In genomic region chr20:56774873-56775272, GRCh38 we compare ENCODE assay signal across 23 cellular contexts.
DNase-seq lines count a peak whose midpoint lies in the region; ATAC-seq and TF ChIP-seq lines count a peak whose summit lies in the region.
"Had no signal": no experiment of that assay in that cellular context is flagged by ENCODE, and none has a peak within 500 bp of the region (broad histone marks: within the 10 kb centered on the region; RNA-seq: fewer than 3 reads in every experiment).

No MANE protein-coding gene starts in this region.

- TF ChIP-seq CTCF in GM23338 (conservative IDR thresholded peaks at IDR 0.05; ENCODE audit: low read depth in 2 of 2): no peak
- TF ChIP-seq CTCF in HEK293 (tag by site-specific recombination; IDR thresholded peaks at IDR 0.05): no peak
- TF ChIP-seq CTCF in neural progenitor cell (IDR thresholded peaks at IDR 0.05): no peak

- no peaks in the 10 kb centered on the region for H4K20me1 ChIP-seq in GM23338 (replicated peaks; ENCODE audit: insufficient read depth)
- no peaks in the 10 kb centered on the region for H4K20me1 ChIP-seq in neural progenitor cell (ENCODE audit: low read depth)
- H4K20me1 ChIP-seq: BLaER1 had no signal

- no peaks in the 10 kb centered on the region for H3K27me3 Mint-ChIP-seq in GM23338 (ENCODE audit: insufficient read depth, low read depth, poor library complexity)
- H3K27me3 Mint-ChIP-seq in neural progenitor cell (ENCODE audit: insufficient read depth, low read depth): peaks cover 4% of the 10 kb centered on the region

- no peaks in the 10 kb centered on the region for H3K9me3 ChIP-seq in HEK293 (ENCODE audit: control insufficient read depth, insufficient read depth, low read depth, low read length)
- no peaks in the 10 kb centered on the region for H3K9me3 ChIP-seq in neural progenitor cell (ENCODE audit: low read depth)
- H3K9me3 ChIP-seq: BE2C, BLaER1 had no signal

- no peaks in the 10 kb centered on the region for H3K9me3 Mint-ChIP-seq in GM23338
- H3K9me3 Mint-ChIP-seq in neural progenitor cell: no peaks in the 10 kb centered on the region
- H3K9me3 Mint-ChIP-seq: CD14-positive monocyte; CD4-positive, alpha-beta memory T cell had no signal

- no peak overlapping the region for H3K27ac ChIP-seq in GM23338 (ENCODE audit: low read depth)
- H3K27ac ChIP-seq in HEK293 (ENCODE audit: extremely low read depth, low read depth, low read length): no peak overlapping the region
- H3K27ac ChIP-seq in neural progenitor cell: no peak overlapping the region
- H3K27ac ChIP-seq: BLaER1 had no signal

- CTCF ChIA-PET in HEK293 (lab: Yijun Ruan, JAX): interaction anchor here (1.2 kb wide), 1 partner anchor 145 kb away, joined by 3 read pairs; no protein-coding TSS in a partner anchor

- H3F3A ChIP-seq in GM23338 (replicated peaks; ENCODE audit: low read depth) (0 out of 2 replicates have a peak, but pooled peaks cover 6% of the 10 kb centered on the region), neural progenitor cell (ENCODE audit: low read depth) (peaks cover 10% of the 10 kb centered on the region)

- no peaks in the 10 kb centered on the region for H3K9me2 ChIP-seq in GM23338 (ENCODE audit: insufficient read depth)

- H3K4me3 Mint-ChIP-seq in GM23338 (no peak overlapping the region), neural progenitor cell (no peak overlapping the region)
- H3K4me3 Mint-ChIP-seq: CD14-positive monocyte; CD4-positive, alpha-beta memory T cell; CD4-positive, CD25-positive, alpha-beta regulatory T cell; CD8-positive, alpha-beta memory T cell had no signal

- POLR2A ChIA-PET in HEK293 (lab: Yijun Ruan, JAX): no interaction called here

- no peaks in the 10 kb centered on the region for H3K36me3 ChIP-seq in GM23338 (ENCODE audit: insufficient read depth)
- no peaks in the 10 kb centered on the region for H3K36me3 ChIP-seq in HEK293 (ENCODE audit: control insufficient read depth in 2 of 2, insufficient read depth in 1 of 2, low read length in 2 of 2)
- H3K36me3 ChIP-seq in neural progenitor cell: no peaks in the 10 kb centered on the region
- H3K36me3 ChIP-seq: BE2C, BLaER1 had no signal

- no peaks in the 10 kb centered on the region for H3K79me2 ChIP-seq in GM23338 (replicated peaks; ENCODE audit: insufficient read depth)
- H3K79me2 ChIP-seq in neural progenitor cell (ENCODE audit: low read depth): no peaks in the 10 kb centered on the region

- H3K4me3 ChIP-seq in GM23338 (no peak overlapping the region), HEK293 (ENCODE audit: low read depth, low read length) (no peak overlapping the region), neural progenitor cell (no peak overlapping the region)
- H3K4me3 ChIP-seq: BLaER1, GM12878 had no signal

- H3K27ac Mint-ChIP-seq in GM23338 (no peak overlapping the region), neural progenitor cell (peak overlapping the region; percentile 10)
- H3K27ac Mint-ChIP-seq: CD14-positive monocyte; CD4-positive, alpha-beta memory T cell; CD4-positive, CD25-positive, alpha-beta regulatory T cell; CD8-positive, alpha-beta memory T cell had no signal

- H3K4me1 ChIP-seq in GM23338 (ENCODE audit: insufficient read depth) (peaks cover 16% of the 10 kb centered on the region), HEK293 (ENCODE audit: control insufficient read depth, insufficient read depth, low read length) (no peaks in the 10 kb centered on the region), neural progenitor cell (peaks cover 7% of the 10 kb centered on the region)
- H3K4me1 ChIP-seq: BE2C had no signal

- no peak overlapping the region for H2AFZ ChIP-seq in GM23338
- H2AFZ ChIP-seq in neural progenitor cell (replicated peaks): no peak overlapping the region

- ATAC-seq in GM23338 (no peak), GM21825 (IDR thresholded peaks at IDR 0.05; ENCODE audit: unreplicated experiment) (no peak)
- ATAC-seq: GM12878 had no signal

- no peaks in the 10 kb centered on the region for H3K36me3 Mint-ChIP-seq in GM23338 (ENCODE audit: low read depth)
- H3K36me3 Mint-ChIP-seq in neural progenitor cell: no peaks in the 10 kb centered on the region
- H3K36me3 Mint-ChIP-seq: CD14-positive monocyte; CD4-positive, alpha-beta memory T cell; CD4-positive, CD25-positive, alpha-beta regulatory T cell; CD8-positive, alpha-beta memory T cell had no signal

- H3K4me2 ChIP-seq in GM23338 (no peak overlapping the region), neural progenitor cell (no peak overlapping the region)
- H3K4me2 ChIP-seq: BLaER1 had no signal

- H3K4me1 Mint-ChIP-seq in GM23338 (peaks cover 30% of the 10 kb centered on the region), neural progenitor cell (peaks cover 38% of the 10 kb centered on the region)
- H3K4me1 Mint-ChIP-seq: CD14-positive monocyte; CD4-positive, alpha-beta memory T cell; CD4-positive, CD25-positive, alpha-beta regulatory T cell; CD8-positive, alpha-beta memory T cell had no signal

- H3K9ac ChIP-seq in neural progenitor cell: no peak overlapping the region
- H3K9ac ChIP-seq: BLaER1 had no signal

- DNase-seq in GM23338 (ENCODE audit: low spot score) (peak; percentile 28), neural progenitor cell (ENCODE audit: low spot score) (no peak), HT-29 (ENCODE audit: low spot score) (no peak)
- DNase-seq: 8988T; ACHN; BE2C; C1 segment of cervical spinal cord; CD4-positive, alpha-beta memory T cell; CD4-positive, CD25-positive, alpha-beta regulatory T cell; CD8-positive, alpha-beta memory T cell; COR-L47; DMS 273 treated with DMSO at 0.1 percent for 48 hours; DMS153; DMS53; DMS79; DND-41; EL; GDM1 had no signal

- no peaks in the 10 kb centered on the region for H3K27me3 ChIP-seq in GM23338 (ENCODE audit: insufficient read depth)
- H3K27me3 ChIP-seq in neural progenitor cell: no peaks in the 10 kb centered on the region
- H3K27me3 ChIP-seq: BE2C, BLaER1 had no signal

TF ChIP-seq in GM23338, 12 proteins besides CTCF, POLR2A, EP300 and RAD21 (continues in another document):
- no peak for TF ChIP-seq JUNB (IDR thresholded peaks at IDR 0.05; ENCODE audit: unreplicated experiment)
- no peak for TF ChIP-seq REST (IDR thresholded peaks at IDR 0.05; ENCODE audit: unreplicated experiment)
- TF ChIP-seq EZH2phosphoT487 (IDR thresholded peaks at IDR 0.05; ENCODE audit: unreplicated experiment): no peak
- TF ChIP-seq NANOG (IDR thresholded peaks at IDR 0.05; ENCODE audit: borderline replicate concordance): no peak
- TF ChIP-seq ZNF114 (CRISPR knock-in tag; IDR thresholded peaks at IDR 0.05): no peak
- TF ChIP-seq EZH2 (IDR thresholded peaks at IDR 0.05; ENCODE audit: low read depth, unreplicated experiment): no peak

TF ChIP-seq in HEK293, 187 proteins besides CTCF, POLR2A, EP300 and RAD21:
- TF ChIP-seq PRDM1 (tag by site-specific recombination; IDR thresholded peaks at IDR 0.05): 0 out of 2 replicates have a peak, but pooled peaks have one; percentile 9
- no peak for TF ChIP-seq KLF7 (tag by site-specific recombination; IDR thresholded peaks at IDR 0.05; ENCODE audit: borderline replicate concordance)
